ENCODE assay signal across 1 cellular context in genomic region chr11:78418584-78419211, GRCh38.
TF ChIP-seq lines count a peak whose summit lies in the region.

No MANE protein-coding gene starts in this region.

TF ChIP-seq in H1, 55 proteins besides CTCF, POLR2A, EP300 and RAD21 (continued from another document):
- TF ChIP-seq, protein P1, sequence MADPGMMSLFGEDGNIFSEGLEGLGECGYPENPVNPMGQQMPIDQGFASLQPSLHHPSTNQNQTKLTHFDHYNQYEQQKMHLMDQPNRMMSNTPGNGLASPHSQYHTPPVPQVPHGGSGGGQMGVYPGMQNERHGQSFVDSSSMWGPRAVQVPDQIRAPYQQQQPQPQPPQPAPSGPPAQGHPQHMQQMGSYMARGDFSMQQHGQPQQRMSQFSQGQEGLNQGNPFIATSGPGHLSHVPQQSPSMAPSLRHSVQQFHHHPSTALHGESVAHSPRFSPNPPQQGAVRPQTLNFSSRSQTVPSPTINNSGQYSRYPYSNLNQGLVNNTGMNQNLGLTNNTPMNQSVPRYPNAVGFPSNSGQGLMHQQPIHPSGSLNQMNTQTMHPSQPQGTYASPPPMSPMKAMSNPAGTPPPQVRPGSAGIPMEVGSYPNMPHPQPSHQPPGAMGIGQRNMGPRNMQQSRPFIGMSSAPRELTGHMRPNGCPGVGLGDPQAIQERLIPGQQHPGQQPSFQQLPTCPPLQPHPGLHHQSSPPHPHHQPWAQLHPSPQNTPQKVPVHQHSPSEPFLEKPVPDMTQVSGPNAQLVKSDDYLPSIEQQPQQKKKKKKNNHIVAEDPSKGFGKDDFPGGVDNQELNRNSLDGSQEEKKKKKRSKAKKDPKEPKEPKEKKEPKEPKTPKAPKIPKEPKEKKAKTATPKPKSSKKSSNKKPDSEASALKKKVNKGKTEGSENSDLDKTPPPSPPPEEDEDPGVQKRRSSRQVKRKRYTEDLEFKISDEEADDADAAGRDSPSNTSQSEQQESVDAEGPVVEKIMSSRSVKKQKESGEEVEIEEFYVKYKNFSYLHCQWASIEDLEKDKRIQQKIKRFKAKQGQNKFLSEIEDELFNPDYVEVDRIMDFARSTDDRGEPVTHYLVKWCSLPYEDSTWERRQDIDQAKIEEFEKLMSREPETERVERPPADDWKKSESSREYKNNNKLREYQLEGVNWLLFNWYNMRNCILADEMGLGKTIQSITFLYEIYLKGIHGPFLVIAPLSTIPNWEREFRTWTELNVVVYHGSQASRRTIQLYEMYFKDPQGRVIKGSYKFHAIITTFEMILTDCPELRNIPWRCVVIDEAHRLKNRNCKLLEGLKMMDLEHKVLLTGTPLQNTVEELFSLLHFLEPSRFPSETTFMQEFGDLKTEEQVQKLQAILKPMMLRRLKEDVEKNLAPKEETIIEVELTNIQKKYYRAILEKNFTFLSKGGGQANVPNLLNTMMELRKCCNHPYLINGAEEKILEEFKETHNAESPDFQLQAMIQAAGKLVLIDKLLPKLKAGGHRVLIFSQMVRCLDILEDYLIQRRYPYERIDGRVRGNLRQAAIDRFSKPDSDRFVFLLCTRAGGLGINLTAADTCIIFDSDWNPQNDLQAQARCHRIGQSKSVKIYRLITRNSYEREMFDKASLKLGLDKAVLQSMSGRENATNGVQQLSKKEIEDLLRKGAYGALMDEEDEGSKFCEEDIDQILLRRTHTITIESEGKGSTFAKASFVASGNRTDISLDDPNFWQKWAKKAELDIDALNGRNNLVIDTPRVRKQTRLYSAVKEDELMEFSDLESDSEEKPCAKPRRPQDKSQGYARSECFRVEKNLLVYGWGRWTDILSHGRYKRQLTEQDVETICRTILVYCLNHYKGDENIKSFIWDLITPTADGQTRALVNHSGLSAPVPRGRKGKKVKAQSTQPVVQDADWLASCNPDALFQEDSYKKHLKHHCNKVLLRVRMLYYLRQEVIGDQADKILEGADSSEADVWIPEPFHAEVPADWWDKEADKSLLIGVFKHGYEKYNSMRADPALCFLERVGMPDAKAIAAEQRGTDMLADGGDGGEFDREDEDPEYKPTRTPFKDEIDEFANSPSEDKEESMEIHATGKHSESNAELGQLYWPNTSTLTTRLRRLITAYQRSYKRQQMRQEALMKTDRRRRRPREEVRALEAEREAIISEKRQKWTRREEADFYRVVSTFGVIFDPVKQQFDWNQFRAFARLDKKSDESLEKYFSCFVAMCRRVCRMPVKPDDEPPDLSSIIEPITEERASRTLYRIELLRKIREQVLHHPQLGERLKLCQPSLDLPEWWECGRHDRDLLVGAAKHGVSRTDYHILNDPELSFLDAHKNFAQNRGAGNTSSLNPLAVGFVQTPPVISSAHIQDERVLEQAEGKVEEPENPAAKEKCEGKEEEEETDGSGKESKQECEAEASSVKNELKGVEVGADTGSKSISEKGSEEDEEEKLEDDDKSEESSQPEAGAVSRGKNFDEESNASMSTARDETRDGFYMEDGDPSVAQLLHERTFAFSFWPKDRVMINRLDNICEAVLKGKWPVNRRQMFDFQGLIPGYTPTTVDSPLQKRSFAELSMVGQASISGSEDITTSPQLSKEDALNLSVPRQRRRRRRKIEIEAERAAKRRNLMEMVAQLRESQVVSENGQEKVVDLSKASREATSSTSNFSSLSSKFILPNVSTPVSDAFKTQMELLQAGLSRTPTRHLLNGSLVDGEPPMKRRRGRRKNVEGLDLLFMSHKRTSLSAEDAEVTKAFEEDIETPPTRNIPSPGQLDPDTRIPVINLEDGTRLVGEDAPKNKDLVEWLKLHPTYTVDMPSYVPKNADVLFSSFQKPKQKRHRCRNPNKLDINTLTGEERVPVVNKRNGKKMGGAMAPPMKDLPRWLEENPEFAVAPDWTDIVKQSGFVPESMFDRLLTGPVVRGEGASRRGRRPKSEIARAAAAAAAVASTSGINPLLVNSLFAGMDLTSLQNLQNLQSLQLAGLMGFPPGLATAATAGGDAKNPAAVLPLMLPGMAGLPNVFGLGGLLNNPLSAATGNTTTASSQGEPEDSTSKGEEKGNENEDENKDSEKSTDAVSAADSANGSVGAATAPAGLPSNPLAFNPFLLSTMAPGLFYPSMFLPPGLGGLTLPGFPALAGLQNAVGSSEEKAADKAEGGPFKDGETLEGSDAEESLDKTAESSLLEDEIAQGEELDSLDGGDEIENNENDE (IDR thresholded peaks at IDR 0.05; ENCODE audit: insufficient replicate concordance, low read length), result no peak
- TF ChIP-seq GTF2F1 (IDR thresholded peaks at IDR 0.05; ENCODE audit: borderline replicate concordance, low read depth, low read length), result no peak
- no peak for TF ChIP-seq SRF (IDR thresholded peaks at IDR 0.05; ENCODE audit: low read depth, low read length)
- no peak for TF ChIP-seq BACH1 (IDR thresholded peaks at IDR 0.05; ENCODE audit: low read length)
